ENCODE assay signal across 29 cellular contexts in genomic region chr6:20070047-20070446, GRCh38.
"Had no signal": no experiment of that assay in that cellular context is flagged by ENCODE, and none has a peak within 500 bp of the region (broad histone marks: within the 10 kb centered on the region; RNA-seq: fewer than 3 reads in every experiment).

No MANE protein-coding gene starts in this region.

- H3K4me1 Mint-ChIP-seq: endodermal cell had no signal

- H3K36me3 ChIP-seq: colonic mucosa, esophagus muscularis mucosa, esophagus squamous epithelium, gastrocnemius medialis, gastroesophageal sphincter, heart left ventricle, heart right ventricle had no signal

- FAIRE-seq: colon, endometrium, endothelial cell of umbilical vein, frontal cortex had no signal

- ATAC-seq: effector memory CD8-positive, alpha-beta T cell; esophagus mucosa; foreskin keratinocyte; gastrocnemius medialis; gastroesophageal sphincter; heart left ventricle; heart right ventricle had no signal

- H3K27me3 ChIP-seq: colonic mucosa, esophagus muscularis mucosa, esophagus squamous epithelium, gastrocnemius medialis, gastroesophageal sphincter, heart left ventricle, heart right ventricle had no signal

- H3K27ac ChIP-seq: colonic mucosa, coronary artery, dorsolateral prefrontal cortex, epithelial cell of prostate, esophagus muscularis mucosa, esophagus squamous epithelium, foreskin keratinocyte, gastrocnemius medialis, gastroesophageal sphincter, heart left ventricle, heart right ventricle had no signal

- H3K9me3 ChIP-seq: colonic mucosa, esophagus squamous epithelium, gastrocnemius medialis had no signal

- H3K4me1 ChIP-seq: colonic mucosa, esophagus muscularis mucosa, esophagus squamous epithelium, foreskin keratinocyte, gastrocnemius medialis, gastroesophageal sphincter, heart left ventricle, heart right ventricle had no signal

- H3K27ac Mint-ChIP-seq: dendritic cell treated with granulocyte-macrophage colony-stimulating factor and Interleukin-4, amounts not matched to agents 40 ng/mL and 50 ng/mL, for 4 days; effector memory CD8-positive, alpha-beta T cell; endodermal cell had no signal

- DNase-seq: colonic mucosa; cortex of kidney; dermis blood vessel endothelial cell; dorsolateral prefrontal cortex; effector CD4-positive, alpha-beta T cell; effector CD8-positive, alpha-beta T cell; effector memory CD4-positive, alpha-beta T cell; effector memory CD8-positive, alpha-beta T cell; endodermal cell; erythroblast; esophagus squamous epithelium; foreskin fibroblast; foreskin keratinocyte; foreskin melanocyte; gastrocnemius medialis; glutamatergic neuron; head of caudate nucleus; heart left ventricle; heart right ventricle had no signal

- H3K4me3 Mint-ChIP-seq: dendritic cell treated with granulocyte-macrophage colony-stimulating factor and Interleukin-4, amounts not matched to agents 40 ng/mL and 50 ng/mL, for 4 days; effector memory CD8-positive, alpha-beta T cell; endodermal cell had no signal

- H3K4me3 ChIP-seq: colonic mucosa, coronary artery, dorsolateral prefrontal cortex, esophagus muscularis mucosa, esophagus squamous epithelium, gastrocnemius medialis, gastroesophageal sphincter, heart left ventricle, heart right ventricle had no signal

- H3K9me3 Mint-ChIP-seq: effector memory CD8-positive, alpha-beta T cell had no signal
